In the genomic region with DNA sequence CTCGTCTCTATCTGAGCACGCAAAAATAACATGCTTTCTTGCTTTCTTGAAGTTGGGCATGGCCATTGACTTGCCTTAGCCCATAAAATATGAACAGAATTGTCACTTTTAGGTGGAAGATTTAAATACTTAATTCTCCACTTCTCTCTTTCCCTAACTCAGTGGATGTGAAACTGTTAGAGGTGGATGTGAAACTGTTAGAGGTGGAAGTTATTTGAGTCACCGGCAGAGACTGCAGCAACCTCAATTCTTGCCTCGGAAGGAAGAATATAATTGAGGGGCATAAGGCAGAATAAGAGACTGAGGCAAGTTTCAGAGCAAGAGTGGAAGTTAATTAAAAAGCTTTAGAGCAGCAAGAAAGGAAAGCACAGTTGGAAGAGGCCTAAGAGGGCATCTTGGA, we compare ENCODE assay signal across 13 cellular contexts. TPM values are rescaled to one million over a fixed set of nuclear protein-coding genes. Genes with fewer than 3 reads are reported as not detected.
DNase-seq lines count a peak whose midpoint lies in the region; ATAC-seq and TF ChIP-seq lines count a peak whose summit lies in the region.
"Had no signal": no experiment of that assay in that cellular context is flagged by ENCODE, and none has a peak within 500 bp of the region (broad histone marks: within the 10 kb centered on the region; RNA-seq: fewer than 3 reads in every experiment).

No MANE protein-coding gene starts in this region.

- peaks cover 26% of the 10 kb centered on the region for H3K4me1 Mint-ChIP-seq in memory B cell
- peaks cover 16 to 22% (median 19%) of the 10 kb centered on the region in 3 donors for H3K4me1 Mint-ChIP-seq in T-cell
- peaks cover 10% of the 10 kb centered on the region for H3K4me1 Mint-ChIP-seq in CD8-positive, alpha-beta T cell (ENCODE audit: low read depth)

- no peaks in the 10 kb centered on the region for H3K9me3 Mint-ChIP-seq in memory B cell
- no peaks in the 10 kb centered on the region for H3K9me3 Mint-ChIP-seq in T-cell
- H3K9me3 Mint-ChIP-seq in CD8-positive, alpha-beta T cell = no peaks in the 10 kb centered on the region
- H3K9me3 Mint-ChIP-seq: activated T-cell treated with anti-CD3 and anti-CD28 coated beads, Interleukin-2, amount 50 U/mL, for 72 hours; stimulated activated naive CD8-positive, alpha-beta T cell treated with anti-CD3 and anti-CD28 coated beads, Interleukin-15, Interleukin-2, amounts not matched to agents 100 ng/mL and 50 ng/mL, for 24 hours had no signal

- H3K9me3 ChIP-seq in CD8-positive, alpha-beta T cell (ENCODE audit: low read length) = no peaks in the 10 kb centered on the region

- no peak overlapping the region for H3K27ac ChIP-seq in CD8-positive, alpha-beta T cell (ENCODE audit: low read depth, low read length)

- H3K4me3 ChIP-seq in CD8-positive, alpha-beta T cell (ENCODE audit: low read depth, low read length) = no peak overlapping the region

- no peaks in the 10 kb centered on the region for H3K36me3 ChIP-seq in CD8-positive, alpha-beta T cell (ENCODE audit: insufficient read depth, low read length)

- H3K27me3 Mint-ChIP-seq in memory B cell (no peaks in the 10 kb centered on the region), T-cell (peaks cover 54 to 56% of the 10 kb centered on the region in 2 donors)
- peaks cover 49% of the 10 kb centered on the region for H3K27me3 Mint-ChIP-seq in CD8-positive, alpha-beta T cell (ENCODE audit: low read depth)

- H3K4me1 ChIP-seq in CD8-positive, alpha-beta T cell (ENCODE audit: insufficient read depth, low read length) = no peaks in the 10 kb centered on the region

- intact Hi-C loops in CD8-positive, alpha-beta T cell (cut with DNase I, micrococcal nuclease) = no loop called here

- peaks cover 8% of the 10 kb centered on the region for H3K27me3 ChIP-seq in CD8-positive, alpha-beta T cell (ENCODE audit: insufficient read depth, low read length)

- no peak overlapping the region for H3K27ac Mint-ChIP-seq in memory B cell
- no peak overlapping the region for H3K27ac Mint-ChIP-seq in T-cell
- no peak overlapping the region for H3K27ac Mint-ChIP-seq in CD8-positive, alpha-beta T cell
- H3K27ac Mint-ChIP-seq: activated T-cell treated with anti-CD3 and anti-CD28 coated beads, Interleukin-2, amount 50 U/mL, for 72 hours; stimulated activated naive CD8-positive, alpha-beta T cell treated with anti-CD3 and anti-CD28 coated beads, Interleukin-15, Interleukin-2, amounts not matched to agents 100 ng/mL and 50 ng/mL, for 24 hours had no signal

- peak in 1 of 2 donors; percentile 29 for DNase-seq in memory B cell (ENCODE audit: low spot score in 2 of 2)
- DNase-seq in T-cell = no peak
- no peak for DNase-seq in AG08396 (ENCODE audit: low spot score)
- DNase-seq in CD8-positive, alpha-beta T cell = no peak
- no peak for DNase-seq in SW 1271 (lab: John Stamatoyannopoulos, UW)
- DNase-seq: activated T-cell treated with anti-CD3 and anti-CD28 coated beads, Interleukin-2, amount 50 U/mL, for 72 hours; effector CD4-positive, alpha-beta T cell; SHP77 treated with DMSO at 0.1 percent for 48 hours had no signal

- POLR2A ChIA-PET in T-cell (lab: Charles Lee) = no interaction called here
- POLR2A ChIA-PET in CD8-positive, alpha-beta T cell (lab: Charles Lee) = no interaction called here

- ATAC-seq in GM18909 (IDR thresholded peaks at IDR 0.05; ENCODE audit: poor library complexity, unreplicated experiment) = peak; percentile 36
- ATAC-seq in HG02623 (IDR thresholded peaks at IDR 0.05; ENCODE audit: unreplicated experiment) = peak; percentile 51
- ATAC-seq in HG03520 (IDR thresholded peaks at IDR 0.05; ENCODE audit: unreplicated experiment) = peak; percentile 39
- peak; percentile 51 for ATAC-seq in memory B cell (ENCODE audit: low read depth)
- ATAC-seq in T-cell (replicated peaks in 1 of 4) = no peak
- ATAC-seq in CD8-positive, alpha-beta T cell = no peak
- ATAC-seq: activated CD4-positive, CD25-positive, alpha-beta regulatory T cell treated with anti-CD3 and anti-CD28 coated beads, Interleukin-2, amount 50 U/mL, for 24 hours; activated T-cell treated with anti-CD3 and anti-CD28 coated beads, Interleukin-2, amount 50 U/mL, for 72 hours had no signal

- H3K36me3 Mint-ChIP-seq in memory B cell (no peaks in the 10 kb centered on the region), T-cell (no peaks in the 10 kb centered on the region)
- no peaks in the 10 kb centered on the region for H3K36me3 Mint-ChIP-seq in CD8-positive, alpha-beta T cell

- no peak for TF ChIP-seq CTCF in CD8-positive, alpha-beta T cell (IDR thresholded peaks at IDR 0.05)

- no peak overlapping the region for H3K4me3 Mint-ChIP-seq in memory B cell
- no peak overlapping the region for H3K4me3 Mint-ChIP-seq in T-cell
- H3K4me3 Mint-ChIP-seq in CD8-positive, alpha-beta T cell = no peak overlapping the region
- H3K4me3 Mint-ChIP-seq: activated T-cell treated with anti-CD3 and anti-CD28 coated beads, Interleukin-2, amount 50 U/mL, for 72 hours; stimulated activated naive CD8-positive, alpha-beta T cell treated with anti-CD3 and anti-CD28 coated beads, Interleukin-15, Interleukin-2, amounts not matched to agents 100 ng/mL and 50 ng/mL, for 24 hours had no signal

- CTCF ChIA-PET in T-cell (lab: Charles Lee) = no interaction called here
- CTCF ChIA-PET in CD8-positive, alpha-beta T cell (lab: Charles Lee) = no interaction called here

RNA-seq across cellular contexts. Expression of gene PARM1, which starts 2.8 kb away (rescaled TPM):
- total RNA-seq in T-cell = under 1 TPM; 0.13 to 0.38 (median 0.26) TPM
- total RNA-seq in CD8-positive, alpha-beta T cell = not detected

Comparison
In these comparisons a context has a peak if more than half of its experiments do, and no peak if none do; other contexts are left out.
1. ATAC-seq: peak in GM18909 (single experiment), HG02623 (single experiment), HG03520 (single experiment) and memory B cell (single experiment); none in T-cell (0 of 4) and CD8-positive, alpha-beta T cell (single experiment).